9 cellular contexts compared by ENCODE assay signal in the genomic region with DNA sequence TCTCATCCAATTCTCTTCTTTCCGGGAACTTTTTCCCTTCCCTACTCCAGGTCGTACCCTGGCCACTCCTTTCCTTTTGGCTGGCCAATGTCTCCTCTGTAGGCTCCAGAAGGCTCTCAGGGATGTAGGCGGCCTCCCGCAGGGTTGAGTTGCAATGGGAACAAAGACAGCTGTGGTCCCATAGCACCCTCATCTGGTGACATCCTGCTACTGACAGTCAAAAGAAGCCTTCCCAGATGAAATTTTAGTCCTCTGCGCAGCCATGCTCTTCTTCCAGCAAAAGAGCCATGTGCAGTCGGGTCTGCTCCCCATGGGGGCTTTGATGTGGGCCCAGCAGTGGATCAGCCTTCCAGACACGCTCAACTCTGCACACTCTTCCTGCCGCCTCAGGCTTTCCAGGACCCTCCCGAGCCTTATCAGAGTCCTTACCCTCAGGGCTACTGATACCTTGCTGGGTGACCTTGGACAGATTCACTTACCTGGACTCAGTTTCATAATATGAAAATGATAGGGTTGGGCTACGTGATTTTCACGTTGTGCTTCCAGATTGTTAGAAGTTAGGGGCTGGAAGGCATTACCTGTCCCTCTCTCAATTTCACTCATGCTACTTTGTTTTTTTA. TPM values are rescaled to one million over a fixed set of nuclear protein-coding genes. Genes with fewer than 3 reads are reported as not detected.
DNase-seq lines count a peak whose midpoint lies in the region; ATAC-seq and TF ChIP-seq lines count a peak whose summit lies in the region.
"Had no signal": no experiment of that assay in that cellular context is flagged by ENCODE, and none has a peak within 500 bp of the region (broad histone marks: within the 10 kb centered on the region; RNA-seq: fewer than 3 reads in every experiment).

No MANE protein-coding gene starts in this region.

- TF ChIP-seq CTCF in GM10266 (IDR thresholded peaks at IDR 0.05; ENCODE audit: control insufficient read depth, insufficient read depth, low read depth, missing control alignments) (peak; percentile 39), fibroblast of pulmonary artery (IDR thresholded peaks at IDR 0.05; ENCODE audit: low read length, missing control alignments) (peak; percentile 87), osteocyte (IDR thresholded peaks at IDR 0.05) (peak; percentile 68)

- H3K9me3 Mint-ChIP-seq in osteocyte (ENCODE audit: unreplicated experiment) = no peaks in the 10 kb centered on the region

- H3K36me3 Mint-ChIP-seq in osteocyte (ENCODE audit: unreplicated experiment) = no peaks in the 10 kb centered on the region

- H3K4me1 Mint-ChIP-seq in osteocyte (ENCODE audit: unreplicated experiment) = no peaks in the 10 kb centered on the region

- H3K4me3 Mint-ChIP-seq in osteocyte (ENCODE audit: unreplicated experiment) = no peak overlapping the region

- ATAC-seq in HG03520 (IDR thresholded peaks at IDR 0.05; ENCODE audit: unreplicated experiment) = no peak

- no peaks in the 10 kb centered on the region for H3K27me3 Mint-ChIP-seq in osteocyte (ENCODE audit: unreplicated experiment)

- H3K4me3 ChIP-seq in fibroblast of pulmonary artery (replicated peaks; ENCODE audit: low read depth, low read length) = no peak overlapping the region

- DNase-seq in AG08395 (ENCODE audit: low spot score) = peak; percentile 56
- DNase-seq in GM10266 (ENCODE audit: extremely low spot score) = peak; percentile 38
- peak; percentile 38 for DNase-seq in NCI-H2196 treated with DMSO at 0.1 percent for 48 hours (lab: John Stamatoyannopoulos, UW; ENCODE audit: unreplicated experiment)
- DNase-seq in activated CD8-positive, alpha-beta memory T cell treated with anti-CD3 and anti-CD28 coated beads, Interleukin-2, amount 50 U/mL, for 48 hours = peak; percentile 58
- DNase-seq in fibroblast of pulmonary artery (ENCODE audit: low read depth) = peak; percentile 82
- no peak for DNase-seq in osteocyte (ENCODE audit: extremely low spot score, unreplicated experiment)
- DNase-seq in DMS79 treated with DMSO at 0.1 percent for 48 hours (lab: John Stamatoyannopoulos, UW) = no peak
- DNase-seq: left cardiac atrium had no signal

- no peak overlapping the region for H3K27ac Mint-ChIP-seq in osteocyte (ENCODE audit: unreplicated experiment)

RNA-seq across cellular contexts. Expression of a gene that starts 5.5 kb away (rescaled TPM):
- not detected in 2 replicates for total RNA-seq in osteocyte
- total RNA-seq: left cardiac atrium had no signal

RNA-seq across cellular contexts. Expression of a gene that starts 28.0 kb away (rescaled TPM):
- not detected in 2 replicates for total RNA-seq in osteocyte

RNA-seq across cellular contexts. Expression of a gene that starts 39.2 kb away (rescaled TPM):
- 0.71 and 0.94 TPM in 2 replicates for total RNA-seq in osteocyte

Comparison
In these comparisons a context has a peak if more than half of its experiments do, and no peak if none do; other contexts are left out.
1. DNase-seq: peak in AG08395 (single experiment), GM10266 (single experiment), NCI-H2196 treated with DMSO at 0.1 percent for 48 hours (single experiment), activated CD8-positive, alpha-beta memory T cell treated with anti-CD3 and anti-CD28 coated beads, Interleukin-2, amount 50 U/mL, for 48 hours (single experiment) and fibroblast of pulmonary artery (single experiment); none in osteocyte (single experiment) and DMS79 treated with DMSO at 0.1 percent for 48 hours (single experiment).
2. Peak in every context shown above with its lines, with median percentiles within 50 percentile points of each other: CTCF ChIP-seq.